ENCODE assay signal across 10 cellular contexts in genomic region chr17:17052462-17053221, GRCh38. TPM values are rescaled to one million over a fixed set of nuclear protein-coding genes. Genes with fewer than 3 reads are reported as not detected.
DNase-seq lines count a peak whose midpoint lies in the region; ATAC-seq and TF ChIP-seq lines count a peak whose summit lies in the region.
"Had no signal": no experiment of that assay in that cellular context is flagged by ENCODE, and none has a peak within 500 bp of the region (broad histone marks: within the 10 kb centered on the region; RNA-seq: fewer than 3 reads in every experiment).

No MANE protein-coding gene starts in this region.

- peak in 1 of 4 experiments; percentile 44 for ATAC-seq in T-cell (replicated peaks in 1 of 4)
- no peak for ATAC-seq in HG02970 (IDR thresholded peaks at IDR 0.05; ENCODE audit: low FRiP score, unreplicated experiment)
- no peak for ATAC-seq in activated T-cell treated with anti-CD3 and anti-CD28 coated beads, Interleukin-2, amount 50 U/mL, for 4 hours

- CTCF ChIA-PET in T-cell (lab: Charles Lee), result interaction anchor here in 1 of 2 donors (0.5 kb wide), 1 partner anchor 136 kb away, joined by 3 read pairs; no protein-coding TSS in a partner anchor

- peaks cover 100% of the 10 kb centered on the region for H3K4me1 ChIP-seq in left ventricle myocardium inferior

- intact Hi-C loops in left ventricle myocardium inferior (cut with micrococcal nuclease), result no loop called here

- H3K27ac Mint-ChIP-seq in T-cell, result peak overlapping the region; percentile 19 to 60
- peak overlapping the region; percentile 4 for H3K27ac Mint-ChIP-seq in progenitor cell of endocrine pancreas

- peak; percentile 70 for DNase-seq in CD1c-positive myeloid dendritic cell (ENCODE audit: extremely low spot score)
- no peak for DNase-seq in T-cell
- no peak for DNase-seq in left ventricle myocardium inferior
- DNase-seq in progenitor cell of endocrine pancreas (ENCODE audit: low spot score, unreplicated experiment), result no peak
- no peak for DNase-seq in activated CD4-positive, alpha-beta T cell treated with anti-CD3 and anti-CD28 coated beads, Interleukin-2, amount 50 U/mL, for 48 hours
- no peak for DNase-seq in activated T-cell treated with anti-CD3 and anti-CD28 coated beads, Interleukin-2, amount 50 U/mL, for 4 hours
- no peak for DNase-seq in GM19238 (ENCODE audit: insufficient read length, low spot score)
- DNase-seq: DMS 273 treated with DMSO at 0.1 percent for 48 hours, NCI-H187 had no signal

- TF ChIP-seq CTCF in left ventricle myocardium inferior (IDR thresholded peaks at IDR 0.05; ENCODE audit: borderline replicate concordance) (no peak), progenitor cell of endocrine pancreas (IDR thresholded peaks at IDR 0.05; ENCODE audit: unreplicated experiment) (no peak)

- no peaks in the 10 kb centered on the region for H3K9me3 ChIP-seq in left ventricle myocardium inferior (replicated peaks)

- POLR2A ChIA-PET in T-cell (lab: Charles Lee), result no interaction called here

- peak overlapping the region in 1 of 3 donors; percentile 61 for H3K4me3 Mint-ChIP-seq in T-cell
- no peak overlapping the region for H3K4me3 Mint-ChIP-seq in progenitor cell of endocrine pancreas (ENCODE audit: low read depth)
- no peak overlapping the region for H3K4me3 Mint-ChIP-seq in activated T-cell treated with anti-CD3 and anti-CD28 coated beads, Interleukin-2, amount 50 U/mL, for 4 hours

- H3K36me3 ChIP-seq in left ventricle myocardium inferior, result no peaks in the 10 kb centered on the region

- H3K27me3 ChIP-seq in left ventricle myocardium inferior (ENCODE audit: low read depth), result no peaks in the 10 kb centered on the region

- peaks cover 61 to 71% (median 64%) of the 10 kb centered on the region in 3 donors for H3K4me1 Mint-ChIP-seq in T-cell
- peaks cover 10% of the 10 kb centered on the region for H3K4me1 Mint-ChIP-seq in progenitor cell of endocrine pancreas (ENCODE audit: low read depth)
- peaks cover 52% of the 10 kb centered on the region for H3K4me1 Mint-ChIP-seq in activated T-cell treated with anti-CD3 and anti-CD28 coated beads, Interleukin-2, amount 50 U/mL, for 4 hours (ENCODE audit: low read depth)

- H3K27me3 Mint-ChIP-seq in T-cell, result no peaks in the 10 kb centered on the region
- no peaks in the 10 kb centered on the region for H3K27me3 Mint-ChIP-seq in progenitor cell of endocrine pancreas
- H3K27me3 Mint-ChIP-seq in activated T-cell treated with anti-CD3 and anti-CD28 coated beads, Interleukin-2, amount 50 U/mL, for 4 hours (ENCODE audit: low read depth), result no peaks in the 10 kb centered on the region

- peak overlapping the region; percentile 69 for H3K27ac ChIP-seq in left ventricle myocardium inferior (replicated peaks)

- peak overlapping the region; percentile 20 for H3K4me3 ChIP-seq in left ventricle myocardium inferior

- H3K36me3 Mint-ChIP-seq in T-cell (no peaks in the 10 kb centered on the region), progenitor cell of endocrine pancreas (ENCODE audit: insufficient read depth) (no peaks in the 10 kb centered on the region)
- H3K36me3 Mint-ChIP-seq in activated T-cell treated with anti-CD3 and anti-CD28 coated beads, Interleukin-2, amount 50 U/mL, for 4 hours (ENCODE audit: insufficient read depth), result no peaks in the 10 kb centered on the region

- H3K9me3 Mint-ChIP-seq in T-cell (no peaks in the 10 kb centered on the region), progenitor cell of endocrine pancreas (ENCODE audit: low read depth) (no peaks in the 10 kb centered on the region)
- no peaks in the 10 kb centered on the region for H3K9me3 Mint-ChIP-seq in activated T-cell treated with anti-CD3 and anti-CD28 coated beads, Interleukin-2, amount 50 U/mL, for 4 hours

RNA-seq across cellular contexts. Expression of gene MPRIP, which starts 10.4 kb away (rescaled TPM):
- 100 to 1,000 TPM; 189 to 266 (median 247) TPM for total RNA-seq in T-cell
- 350 TPM for total RNA-seq in left ventricle myocardium inferior
- total RNA-seq in progenitor cell of endocrine pancreas, result 180 and 195 TPM in 2 replicates
- total RNA-seq in activated T-cell treated with anti-CD3 and anti-CD28 coated beads, Interleukin-2, amount 50 U/mL, for 4 hours, result 100 to 1,000 TPM; 121 to 132 (median 132) TPM
